In the genomic region with DNA sequence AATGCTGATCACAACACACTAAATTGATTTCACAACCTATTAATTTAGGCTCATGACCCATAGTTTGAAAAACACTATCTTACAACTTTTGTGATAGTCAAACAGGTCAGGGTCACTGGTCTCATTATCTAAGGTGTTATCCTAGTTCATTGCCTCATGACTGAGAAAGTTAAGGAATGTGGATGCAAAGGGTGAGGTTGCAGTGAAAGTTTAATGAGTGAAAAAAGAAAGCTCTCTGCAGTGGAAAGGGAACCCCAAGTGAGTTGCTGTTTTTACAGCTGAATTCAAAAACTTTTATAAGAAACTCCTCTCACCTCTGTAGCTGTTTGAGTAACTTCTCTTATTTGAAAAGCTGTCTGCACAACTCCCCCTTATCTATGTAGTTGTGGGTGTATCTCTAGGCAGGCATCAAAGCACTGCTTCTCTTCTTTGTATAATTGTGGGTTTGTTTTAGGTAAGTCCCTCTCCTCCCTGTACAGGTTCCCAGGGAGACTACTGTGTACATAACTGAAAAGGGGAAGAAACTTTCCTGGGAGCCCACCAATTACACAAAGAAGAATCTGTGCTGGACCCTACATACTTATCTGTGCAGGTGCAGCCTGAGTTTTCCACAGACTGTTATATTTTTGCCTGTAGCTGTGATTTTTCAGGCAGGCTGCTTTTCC, we compare ENCODE assay signal across 1 cellular context.
TF ChIP-seq lines count a peak whose summit lies in the region.

No MANE protein-coding gene starts in this region.

TF ChIP-seq in GM23338, 12 proteins besides CTCF, POLR2A, EP300 and RAD21:
- TF ChIP-seq CREB1 (CRISPR knock-in tag; IDR thresholded peaks at IDR 0.05; ENCODE audit: low read depth) = no peak
- no peak for TF ChIP-seq NANOG (IDR thresholded peaks at IDR 0.05; ENCODE audit: borderline replicate concordance)
- no peak for TF ChIP-seq ZNF462 (CRISPR knock-in tag; IDR thresholded peaks at IDR 0.05)
- TF ChIP-seq POLR2AphosphoS5 (IDR thresholded peaks at IDR 0.05; ENCODE audit: low read depth) = no peak
- no peak for TF ChIP-seq EZH2phosphoT487 (IDR thresholded peaks at IDR 0.05; ENCODE audit: unreplicated experiment)
- no peak for TF ChIP-seq JUNB (IDR thresholded peaks at IDR 0.05; ENCODE audit: unreplicated experiment)
TF ChIP-seq in GM23338: peak in this region for 0.
